In the genomic region with DNA sequence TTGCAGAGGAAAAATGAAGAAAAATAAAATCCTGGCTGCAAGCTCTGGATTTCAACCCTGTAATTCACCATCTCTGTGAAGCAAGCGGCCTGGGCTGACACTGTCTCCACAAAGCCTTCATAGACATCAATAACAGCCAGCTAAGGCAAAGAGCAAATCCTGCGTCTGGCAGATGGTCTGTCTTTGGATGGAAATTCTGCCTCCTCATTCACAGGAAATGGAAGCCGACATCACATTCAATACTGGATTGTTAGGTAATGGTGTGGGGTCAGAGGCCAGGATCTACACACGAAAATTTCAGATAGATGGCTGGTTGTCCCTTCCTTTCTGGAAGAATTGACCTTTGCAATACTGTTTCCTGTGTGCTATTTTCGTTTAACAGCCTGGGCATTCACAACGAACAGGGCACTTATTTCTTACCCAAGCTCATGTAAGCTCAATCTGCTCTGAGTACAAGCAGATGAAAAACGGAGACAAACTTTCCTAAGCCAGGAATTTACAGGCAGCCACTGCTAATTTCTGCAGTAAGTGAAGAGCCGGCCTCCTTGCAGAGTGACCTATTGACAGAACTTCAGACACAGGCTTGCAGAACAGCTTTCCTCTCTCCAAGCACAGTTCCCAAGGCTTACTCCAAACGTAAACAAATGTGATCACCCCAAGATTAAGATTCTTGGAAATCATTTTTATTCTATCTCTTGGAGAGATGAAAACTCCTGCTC, we compare ENCODE assay signal across 13 cellular contexts. TPM values are rescaled to one million over a fixed set of nuclear protein-coding genes. Genes with fewer than 3 reads are reported as not detected.
DNase-seq lines count a peak whose midpoint lies in the region; TF ChIP-seq lines count a peak whose summit lies in the region.
"Had no signal": no experiment of that assay in that cellular context is flagged by ENCODE, and none has a peak within 500 bp of the region (broad histone marks: within the 10 kb centered on the region; RNA-seq: fewer than 3 reads in every experiment).

No MANE protein-coding gene starts in this region.

- no peak overlapping the region for H2BK120ac ChIP-seq in trophoblast cell (ENCODE audit: insufficient read depth, low read length, poor library complexity)

- no peaks in the 10 kb centered on the region for H3K79me1 ChIP-seq in trophoblast cell (ENCODE audit: low read length)

- no peak overlapping the region for H3K14ac ChIP-seq in trophoblast cell (ENCODE audit: low read length)

- H3K4me3 ChIP-seq in adipocyte (ENCODE audit: low read length) = peak overlapping the region; percentile 41
- H3K4me3 ChIP-seq in foreskin fibroblast (ENCODE audit: low read depth in 1 of 2, low read length in 2 of 2) = no peak overlapping the region
- H3K4me3 ChIP-seq in trophoblast cell (ENCODE audit: low read depth, low read length) = no peak overlapping the region
- H3K4me3 ChIP-seq: skin epidermis had no signal

- H3K9ac ChIP-seq in adipocyte (ENCODE audit: low read length) (peak overlapping the region; percentile 78), trophoblast cell (ENCODE audit: low read length) (no peak overlapping the region)
- H3K9ac ChIP-seq: KMS-11 had no signal

- H3K18ac ChIP-seq in trophoblast cell (ENCODE audit: low read length) = no peak overlapping the region

- no peak overlapping the region for H3K4ac ChIP-seq in trophoblast cell (ENCODE audit: low read depth, low read length)

- no peak overlapping the region for H2AK5ac ChIP-seq in trophoblast cell (ENCODE audit: low read length)

- peak overlapping the region; percentile 37 for H3K4me2 ChIP-seq in trophoblast cell (ENCODE audit: low read length)
- H3K4me2 ChIP-seq: KMS-11 had no signal

- no peak overlapping the region for H2AFZ ChIP-seq in trophoblast cell (ENCODE audit: insufficient read depth, low read length, poor library complexity)

- peak; percentile 39 for DNase-seq in HCEC 1CT
- DNase-seq in adipocyte (ENCODE audit: low read depth) = no peak
- peak; percentile 66 to 67 for DNase-seq in foreskin fibroblast
- DNase-seq in trophoblast cell = no peak
- DNase-seq in ACHN = no peak
- no peak for DNase-seq in stimulated activated naive CD4-positive, alpha-beta T cell treated with Interleukin-2 at 50 U/mL for 16 hours (lab: John Stamatoyannopoulos, UW)
- no peak for DNase-seq in NCI-H1417 treated with DMSO at 0.1 percent for 48 hours (lab: John Stamatoyannopoulos, UW)
- no peak for DNase-seq in NCI-H446 (lab: John Stamatoyannopoulos, UW)
- DNase-seq: activated CD4-positive, alpha-beta T cell treated with anti-CD3 and anti-CD28 coated beads, Interleukin-2, amount 50 U/mL, for 1 hour; CD4-positive, CD25-positive, alpha-beta regulatory T cell; naive B cell had no signal

- WGBS in trophoblast cell (ENCODE audit: extremely low coverage, insufficient coverage, insufficient read length) = no CpG with 5 or more reads among the region's 9 CpGs

- H2BK5ac ChIP-seq in trophoblast cell (ENCODE audit: low read depth, low read length, poor library complexity) = no peak overlapping the region

- H4K12ac ChIP-seq in trophoblast cell (ENCODE audit: low read depth, low read length) = no peak overlapping the region

- no peak overlapping the region for H3K23ac ChIP-seq in trophoblast cell (ENCODE audit: low read length)

- H2BK12ac ChIP-seq in trophoblast cell (ENCODE audit: low read length) = no peak overlapping the region

- H3K27ac ChIP-seq in trophoblast cell (ENCODE audit: low read depth, low read length) = no peak overlapping the region
- H3K27ac ChIP-seq: KMS-11 had no signal

- TF ChIP-seq CTCF in foreskin fibroblast (IDR thresholded peaks at IDR 0.05; ENCODE audit: low read depth, low read length) = no peak

- H3K27me3 ChIP-seq in adipocyte (replicated peaks; ENCODE audit: control insufficient read depth, insufficient read depth, low read length) = no peaks in the 10 kb centered on the region
- peaks cover 26% of the 10 kb centered on the region for H3K27me3 ChIP-seq in trophoblast cell (ENCODE audit: insufficient read depth, low read length)

- H4K91ac ChIP-seq in trophoblast cell (ENCODE audit: low read depth, low read length) = no peak overlapping the region

- H3K9me3 ChIP-seq in adipocyte (ENCODE audit: control insufficient read depth, low read length) (no peaks in the 10 kb centered on the region), trophoblast cell (ENCODE audit: insufficient read depth, low read depth, low read length) (peaks cover 2% of the 10 kb centered on the region)

- in situ Hi-C loops in ACHN (cut with HindIII; ENCODE audit: low pct_ligation_motif_present, low pct_unique_long_range_greater_than_20kb, low sequenced_read_pairs) = no loop called here

- H3K36me3 ChIP-seq in adipocyte (ENCODE audit: control insufficient read depth, insufficient read depth, low read length, severe bottlenecking) (no peaks in the 10 kb centered on the region), trophoblast cell (ENCODE audit: control insufficient read depth in 1 of 2, insufficient read depth in 2 of 2, low read length in 2 of 2) (no peaks in the 10 kb centered on the region)

- peaks cover 34% of the 10 kb centered on the region for H3K4me1 ChIP-seq in adipocyte (ENCODE audit: control insufficient read depth, insufficient read depth, low read length)
- H3K4me1 ChIP-seq in trophoblast cell (ENCODE audit: control insufficient read depth in 1 of 2, insufficient read depth in 2 of 2, low read length in 2 of 2) = peaks cover 14 to 16% of the 10 kb centered on the region in 2 experiments

- H4K8ac ChIP-seq in trophoblast cell (ENCODE audit: low read depth, low read length) = no peak overlapping the region

- H3K79me2 ChIP-seq in trophoblast cell (ENCODE audit: control insufficient read depth, insufficient read depth, low read length, poor library complexity) = no peaks in the 10 kb centered on the region

RNA-seq across cellular contexts. Expression of a gene that starts 3.0 kb away (rescaled TPM):
- polyA plus RNA-seq in trophoblast cell (2013) = 4.1 TPM in 2 replicates

Comparison
In these comparisons a context has a peak if more than half of its experiments do, and no peak if none do; other contexts are left out.
1. DNase-seq: peak in HCEC 1CT (single experiment) and foreskin fibroblast (2 of 2); none in adipocyte (single experiment), trophoblast cell (0 of 2), ACHN (single experiment), stimulated activated naive CD4-positive, alpha-beta T cell treated with Interleukin-2 at 50 U/mL for 16 hours (single experiment), NCI-H1417 treated with DMSO at 0.1 percent for 48 hours (single experiment) and NCI-H446 (0 of 2).